Comparison of ENCODE assay signal across 8 cellular contexts in the genomic region with DNA sequence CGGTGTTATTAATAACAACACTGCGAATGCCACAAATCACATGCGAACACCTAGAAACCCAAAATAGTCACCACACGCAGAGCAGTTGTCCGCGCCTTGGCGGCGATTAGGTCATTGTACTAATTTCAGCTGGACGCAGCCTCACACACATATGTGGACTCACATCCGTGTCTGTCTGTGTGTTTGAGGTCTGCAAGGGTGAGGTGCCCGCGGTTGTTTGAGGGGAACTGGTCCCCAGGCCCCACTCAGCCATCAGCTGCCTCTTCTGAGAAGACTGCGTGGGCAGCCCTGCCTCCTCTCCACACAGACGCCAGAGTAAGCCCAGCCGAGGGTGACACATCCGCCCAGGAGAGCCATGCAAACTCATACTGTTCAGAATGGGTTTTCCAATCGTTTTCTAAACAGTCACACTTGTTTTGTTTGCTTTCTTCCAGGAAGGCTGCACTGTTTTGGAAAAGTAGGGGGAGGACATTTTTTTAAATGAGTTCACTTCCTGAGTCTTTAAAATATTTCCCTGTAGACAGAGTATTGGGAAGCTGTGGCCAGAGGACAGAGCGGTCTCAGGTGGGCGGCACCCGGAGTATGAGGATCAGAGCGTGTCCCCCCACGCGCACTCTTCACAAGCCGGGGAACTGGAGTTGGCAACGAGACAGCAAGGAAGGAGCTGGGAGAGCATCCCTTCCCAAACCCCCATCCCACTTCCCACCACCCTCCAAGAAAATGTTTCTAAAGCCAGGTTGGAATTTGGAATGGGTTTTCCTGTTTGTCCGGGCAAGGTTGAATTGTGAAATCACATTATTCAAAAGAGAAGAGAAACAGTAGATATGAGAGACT. TPM values are rescaled to one million over a fixed set of nuclear protein-coding genes. Genes with fewer than 3 reads are reported as not detected.
DNase-seq lines count a peak whose midpoint lies in the region; ATAC-seq and TF ChIP-seq lines count a peak whose summit lies in the region.

No MANE protein-coding gene starts in this region.

- peak overlapping the region; percentile 90 for H3K14ac ChIP-seq in IMR-90 (replicated peaks; ENCODE audit: low read depth, low read length)

- no peak for TF ChIP-seq RAD21 in IMR-90 (IDR thresholded peaks at IDR 0.05; ENCODE audit: low read length)

- peak overlapping the region; percentile 81 for H2AK9ac ChIP-seq in IMR-90 (replicated peaks; ENCODE audit: low read depth, low read length, poor library complexity)

- peak overlapping the region; percentile 91 for H2BK15ac ChIP-seq in IMR-90 (ENCODE audit: low read depth, low read length)

- H2AK5ac ChIP-seq in IMR-90 (ENCODE audit: low read depth, low read length): peak overlapping the region; percentile 82

- H3K36me3 Mint-ChIP-seq in effector memory CD8-positive, alpha-beta T cell (ENCODE audit: insufficient read depth): no peaks in the 10 kb centered on the region
- H3K36me3 Mint-ChIP-seq in natural killer cell treated with Interleukin-12 subunit alpha and Interleukin-12 subunit beta and Interleukin-15 and Interleukin-18, amount 100 ng/mL, for 72 hours: peaks cover 5% of the 10 kb centered on the region
- H3K36me3 Mint-ChIP-seq in stimulated activated naive CD8-positive, alpha-beta T cell treated with anti-CD3 and anti-CD28 coated beads, Interleukin-15, Interleukin-2, amounts not matched to agents 100 ng/mL and 50 ng/mL, for 24 hours (ENCODE audit: low read depth): no peaks in the 10 kb centered on the region

- peak overlapping the region; percentile 78 for H3K56ac ChIP-seq in IMR-90 (ENCODE audit: extremely low read depth, insufficient read depth, low read length)

- H3K27me3 Mint-ChIP-seq in effector memory CD8-positive, alpha-beta T cell: no peaks in the 10 kb centered on the region
- no peaks in the 10 kb centered on the region for H3K27me3 Mint-ChIP-seq in natural killer cell treated with Interleukin-12 subunit alpha and Interleukin-12 subunit beta and Interleukin-15 and Interleukin-18, amount 100 ng/mL, for 72 hours
- H3K27me3 Mint-ChIP-seq in stimulated activated naive CD8-positive, alpha-beta T cell treated with anti-CD3 and anti-CD28 coated beads, Interleukin-15, Interleukin-2, amounts not matched to agents 100 ng/mL and 50 ng/mL, for 24 hours: no peaks in the 10 kb centered on the region

- H4K91ac ChIP-seq in IMR-90 (ENCODE audit: insufficient read depth, low read depth, low read length): peak overlapping the region; percentile 95

- peaks cover 44% of the 10 kb centered on the region for H3K4me1 ChIP-seq in IMR-90 (ENCODE audit: control insufficient read depth, insufficient read depth, low read length)

- H3K4me3 ChIP-seq in IMR-90 (ENCODE audit: insufficient read depth, low read depth, low read length): no peak overlapping the region; the same call in 1 of the 2 replicates

- intact Hi-C loops in IMR-90 (cut with micrococcal nuclease): loop anchor here (2.0 to 5.0 kb wide), 2 partner anchors 63 to 463 kb away; no protein-coding TSS in a partner anchor

- H3K23ac ChIP-seq in IMR-90 (ENCODE audit: low read depth, low read length): peak overlapping the region; percentile 91

- DNase-seq in EH (ENCODE audit: low read depth) (peak; percentile 94), IMR-90 (peak; percentile 97), iPS-NIHi11 (ENCODE audit: low spot score) (no peak)
- DNase-seq in activated CD4-positive, alpha-beta T cell treated with anti-CD3 and anti-CD28 coated beads, Interleukin-2, amount 50 U/mL, for 4 hours: peak; percentile 66 to 76
- peak; percentile 23 to 42 (median 34) for DNase-seq in effector memory CD8-positive, alpha-beta T cell
- peak; percentile 99 for DNase-seq in natural killer cell treated with Interleukin-12 subunit alpha and Interleukin-12 subunit beta and Interleukin-15 and Interleukin-18, amount 100 ng/mL, for 72 hours (ENCODE audit: low spot score)

- dilution Hi-C loops in IMR-90 (cut with HindIII; ENCODE audit: low sequenced_read_pairs, unreplicated experiment): no loop called here

- ATAC-seq in GM21447 (IDR thresholded peaks at IDR 0.05; ENCODE audit: unreplicated experiment) (peak; percentile 58), IMR-90 (ENCODE audit: low read depth) (peak; percentile 85)
- ATAC-seq in effector memory CD8-positive, alpha-beta T cell (replicated peaks): peak; percentile 82
- peak; percentile 86 to 91 for ATAC-seq in natural killer cell treated with Interleukin-12 subunit alpha and Interleukin-12 subunit beta and Interleukin-15 and Interleukin-18, amount 100 ng/mL, for 72 hours

- H3K9me1 ChIP-seq in IMR-90 (ENCODE audit: insufficient read depth, low read length): peaks cover 41% of the 10 kb centered on the region

- H3K4ac ChIP-seq in IMR-90 (ENCODE audit: low read depth, low read length): peak overlapping the region; percentile 97

- peaks cover 0 to 3% of the 10 kb centered on the region in 2 experiments; a peak in 1 of 4 replicates for H3K79me1 ChIP-seq in IMR-90 (ENCODE audit: low read depth in 1 of 2, low read length in 2 of 2)

- peak overlapping the region; percentile 98 for H2BK20ac ChIP-seq in IMR-90 (ENCODE audit: low read depth, low read length)

- peak; percentile 54; the same call in 1 of the 2 replicates for TF ChIP-seq POLR2A in IMR-90 (IDR thresholded peaks at IDR 0.05; ENCODE audit: low read depth, low read length)

- peak overlapping the region; percentile 91 for H3K18ac ChIP-seq in IMR-90 (ENCODE audit: low read depth, low read length)

- TF ChIP-seq CTCF in IMR-90 (conservative IDR thresholded peaks at IDR 0.05; ENCODE audit: low read depth, low read length): no peak

- POLR2A ChIA-PET in IMR-90 (lab: Charles Lee; ENCODE audit: unreplicated experiment): no interaction called here

- peak overlapping the region; percentile 96 for H2BK5ac ChIP-seq in IMR-90 (ENCODE audit: low read depth, low read length, poor library complexity, severe bottlenecking)

- H3K27ac Mint-ChIP-seq in effector memory CD8-positive, alpha-beta T cell: peak overlapping the region; percentile 39 to 80
- H3K27ac Mint-ChIP-seq in natural killer cell treated with Interleukin-12 subunit alpha and Interleukin-12 subunit beta and Interleukin-15 and Interleukin-18, amount 100 ng/mL, for 72 hours: no peak overlapping the region
- peak overlapping the region; percentile 98 for H3K27ac Mint-ChIP-seq in stimulated activated naive CD8-positive, alpha-beta T cell treated with anti-CD3 and anti-CD28 coated beads, Interleukin-15, Interleukin-2, amounts not matched to agents 100 ng/mL and 50 ng/mL, for 24 hours

- peak overlapping the region; percentile 56 to 75 for H3K4me3 Mint-ChIP-seq in effector memory CD8-positive, alpha-beta T cell
- H3K4me3 Mint-ChIP-seq in natural killer cell treated with Interleukin-12 subunit alpha and Interleukin-12 subunit beta and Interleukin-15 and Interleukin-18, amount 100 ng/mL, for 72 hours: no peak overlapping the region
- H3K4me3 Mint-ChIP-seq in stimulated activated naive CD8-positive, alpha-beta T cell treated with anti-CD3 and anti-CD28 coated beads, Interleukin-15, Interleukin-2, amounts not matched to agents 100 ng/mL and 50 ng/mL, for 24 hours: peak overlapping the region; percentile 70

- H3K9me3 ChIP-seq in IMR-90 (ENCODE audit: control insufficient read depth, insufficient read depth, low read length): no peaks in the 10 kb centered on the region

- peak overlapping the region; percentile 90 for H2BK120ac ChIP-seq in IMR-90 (ENCODE audit: low read depth, low read length)

- no peaks in the 10 kb centered on the region for H3K9me3 Mint-ChIP-seq in effector memory CD8-positive, alpha-beta T cell
- H3K9me3 Mint-ChIP-seq in natural killer cell treated with Interleukin-12 subunit alpha and Interleukin-12 subunit beta and Interleukin-15 and Interleukin-18, amount 100 ng/mL, for 72 hours: no peaks in the 10 kb centered on the region
- no peaks in the 10 kb centered on the region for H3K9me3 Mint-ChIP-seq in stimulated activated naive CD8-positive, alpha-beta T cell treated with anti-CD3 and anti-CD28 coated beads, Interleukin-15, Interleukin-2, amounts not matched to agents 100 ng/mL and 50 ng/mL, for 24 hours

- in situ Hi-C loops in IMR-90 (cut with MboI; ENCODE audit: low sequenced_read_pairs): loop anchor here (25.0 kb wide), 1 partner anchor 213 kb away; no protein-coding TSS in a partner anchor

- H3K27ac ChIP-seq in IMR-90 (ENCODE audit: insufficient read depth, low read length): peak overlapping the region; percentile 95

- 14% methylated on average over 1 of the region's 26 CpGs; no CpG with 5 or more reads in 1 of the 2 experiments for whole genome bisulfite sequencing in IMR-90 (ENCODE audit: extremely low coverage in 2 of 2, insufficient read length in 1 of 2), 2 experiments

- peak overlapping the region; percentile 56 for H3K9ac ChIP-seq in IMR-90 (ENCODE audit: low read depth, low read length)

- CTCF ChIA-PET in IMR-90 (lab: Yijun Ruan, JAX): interaction anchor here (1.1 kb wide), 1 partner anchor 9 kb away, joined by 3 read pairs; no protein-coding TSS in a partner anchor

- H3K27me3 ChIP-seq in IMR-90 (ENCODE audit: control insufficient read depth, insufficient read depth, low read length): no peaks in the 10 kb centered on the region

- no peaks in the 10 kb centered on the region for H3K36me3 ChIP-seq in IMR-90 (ENCODE audit: control insufficient read depth, insufficient read depth, low read length)

- peak overlapping the region; percentile 78 to 91 for H4K8ac ChIP-seq in IMR-90 (ENCODE audit: low read depth in 2 of 2, low read length in 2 of 2)

- peak overlapping the region; percentile 88 for H2AFZ ChIP-seq in IMR-90 (replicated peaks; ENCODE audit: low read length, poor library complexity)

- peaks cover 13 to 15% of the 10 kb centered on the region in 2 donors for H3K4me1 Mint-ChIP-seq in effector memory CD8-positive, alpha-beta T cell (ENCODE audit: low read depth in 2 of 2)
- H3K4me1 Mint-ChIP-seq in natural killer cell treated with Interleukin-12 subunit alpha and Interleukin-12 subunit beta and Interleukin-15 and Interleukin-18, amount 100 ng/mL, for 72 hours (ENCODE audit: low read depth in 2 of 2): peaks cover 41 to 46% of the 10 kb centered on the region in 2 donors
- H3K4me1 Mint-ChIP-seq in stimulated activated naive CD8-positive, alpha-beta T cell treated with anti-CD3 and anti-CD28 coated beads, Interleukin-15, Interleukin-2, amounts not matched to agents 100 ng/mL and 50 ng/mL, for 24 hours (ENCODE audit: low read depth): peaks cover 5% of the 10 kb centered on the region

- H4K5ac ChIP-seq in IMR-90 (ENCODE audit: low read depth, low read length): peak overlapping the region; percentile 76

- H3K4me2 ChIP-seq in IMR-90 (ENCODE audit: low read depth, low read length): peak overlapping the region; percentile 60

- BruUV-seq in IMR-90 (replicated peaks; lab: Mats Ljungman, UMichigan): no TSS peak

- H4K20me1 ChIP-seq in IMR-90 (ENCODE audit: insufficient read depth, low read length): no peaks in the 10 kb centered on the region; the same call in 1 of the 2 replicates

TF ChIP-seq in IMR-90, 13 proteins besides CTCF, POLR2A, EP300 and RAD21 (continues in another document):
- TF ChIP-seq CEBPB (IDR thresholded peaks at IDR 0.05; ENCODE audit: low read depth, low read length): peak; percentile 89

RNA-seq across cellular contexts. Expression of a gene that starts 53.3 kb away (rescaled TPM):
- 75.3 and 135 TPM in 2 replicates for total RNA-seq in IMR-90 (2012; rRNA removed)
- polyA plus RNA-seq in IMR-90 (2012; rRNA removed): 70.5 and 84.4 TPM in 2 replicates
- polyA plus RNA-seq in IMR-90 (2012; cell fraction: cytosol; rRNA removed): 21.2 and 21.9 TPM in 2 replicates
- 5.2 and 27.0 TPM in 2 replicates for polyA plus RNA-seq in IMR-90 (2012; cell fraction: nucleus; rRNA removed; ENCODE audit: low replicate concordance)
- total RNA-seq in natural killer cell treated with Interleukin-12 subunit alpha and Interleukin-12 subunit beta and Interleukin-15 and Interleukin-18, amount 100 ng/mL, for 72 hours: 10 to 100 TPM; 85.7 to 89.6 TPM

Comparison
In these comparisons a context has a peak if more than half of its experiments do, and no peak if none do; other contexts are left out.
1. H3K27ac Mint-ChIP-seq: peak in effector memory CD8-positive, alpha-beta T cell (2 of 2) and stimulated activated naive CD8-positive, alpha-beta T cell treated with anti-CD3 and anti-CD28 coated beads, Interleukin-15, Interleukin-2, amounts not matched to agents 100 ng/mL and 50 ng/mL, for 24 hours (single experiment); none in natural killer cell treated with Interleukin-12 subunit alpha and Interleukin-12 subunit beta and Interleukin-15 and Interleukin-18, amount 100 ng/mL, for 72 hours (0 of 2).
2. Peak in every context shown above with its lines, with median percentiles within 50 percentile points of each other: ATAC-seq.